In the genomic region with DNA sequence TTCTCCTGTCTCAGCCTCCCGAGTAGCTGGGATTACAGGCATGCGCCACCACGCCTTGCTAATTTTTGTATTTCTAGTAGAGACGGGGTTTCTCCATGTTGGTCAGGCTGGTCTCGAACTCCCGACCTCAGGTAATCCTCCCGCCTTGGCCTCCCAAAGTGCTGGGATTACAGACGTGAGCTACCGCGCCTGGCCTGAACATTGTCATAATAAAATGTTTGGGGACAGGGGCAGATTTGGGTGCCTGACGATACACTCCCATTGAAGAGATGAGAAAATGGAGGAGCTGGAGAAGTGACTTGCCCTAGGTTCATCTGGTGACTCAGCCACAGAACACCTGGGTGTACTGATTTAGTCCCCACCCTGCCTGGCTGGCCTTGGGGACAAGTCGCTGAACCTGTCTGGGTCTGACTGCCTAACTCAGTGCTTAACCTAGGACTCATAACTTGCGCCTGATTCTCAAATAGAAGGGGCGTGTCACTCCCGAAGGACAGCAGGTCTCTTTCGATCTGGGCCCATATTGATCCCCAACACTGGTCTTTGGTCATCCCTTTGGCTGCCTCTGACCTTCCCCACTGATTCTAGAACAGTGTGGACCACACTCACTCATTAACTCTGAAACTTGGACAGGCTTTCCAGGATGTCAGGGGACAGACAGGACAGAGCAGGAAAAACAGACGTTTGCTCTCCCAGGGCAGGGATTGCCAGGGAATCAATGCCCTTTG, we compare ENCODE assay signal across 8 cellular contexts. TPM values are rescaled to one million over a fixed set of nuclear protein-coding genes. Genes with fewer than 3 reads are reported as not detected.
DNase-seq lines count a peak whose midpoint lies in the region; ATAC-seq and TF ChIP-seq lines count a peak whose summit lies in the region.

No MANE protein-coding gene starts in this region.

- H3K27ac Mint-ChIP-seq in brain (peak overlapping the region; percentile 32 to 90 (median 60)), mesothelial cell of epicardium (peak overlapping the region; percentile 89)

- TF ChIP-seq CTCF in right atrium auricular region (IDR thresholded peaks at IDR 0.05) (no peak), brain (conservative IDR thresholded peaks at IDR 0.05) (no peak), mesothelial cell of epicardium (IDR thresholded peaks at IDR 0.05; ENCODE audit: unreplicated experiment) (no peak), vagina (IDR thresholded peaks at IDR 0.05) (no peak)

- H3K36me3 Mint-ChIP-seq in brain (no peaks in the 10 kb centered on the region), mesothelial cell of epicardium (no peaks in the 10 kb centered on the region)

- H3K27me3 Mint-ChIP-seq in brain, result peaks cover 20% of the 10 kb centered on the region
- H3K27me3 Mint-ChIP-seq in mesothelial cell of epicardium (ENCODE audit: low read depth), result no peaks in the 10 kb centered on the region

- H3K27me3 ChIP-seq in right atrium auricular region, result no peaks in the 10 kb centered on the region
- no peaks in the 10 kb centered on the region for H3K27me3 ChIP-seq in vagina

- H3K9me3 Mint-ChIP-seq in brain (peaks cover 0 to 5% (median 4%) of the 10 kb centered on the region in 5 experiments), mesothelial cell of epicardium (no peaks in the 10 kb centered on the region)

- H3K4me3 ChIP-seq in right atrium auricular region (peak overlapping the region; percentile 46 to 65), vagina (peak overlapping the region; percentile 43 to 62)

- TF ChIP-seq POLR2A in vagina (IDR thresholded peaks at IDR 0.05), result no peak

- DNase-seq in right atrium auricular region (ENCODE audit: low spot score) (no peak), left cardiac atrium (no peak), mesothelial cell of epicardium (ENCODE audit: low spot score in 2 of 2, unreplicated experiment in 2 of 2) (no peak), vagina (ENCODE audit: extremely low spot score in 2 of 2) (no peak), NCI-H510A treated with DMSO at 0.1 percent for 48 hours (lab: John Stamatoyannopoulos, UW) (no peak), NCI-H1092 (lab: John Stamatoyannopoulos, UW) (no peak)
- DNase-seq in activated effector memory CD4-positive, alpha-beta T cell treated with Interleukin-2 at 50 U/mL for 16 hours, result no peak

- ATAC-seq in left cardiac atrium, result no peak

- peak overlapping the region; percentile 80 to 89 for H3K27ac ChIP-seq in right atrium auricular region
- peak overlapping the region; percentile 77 for H3K27ac ChIP-seq in vagina

- H3K36me3 ChIP-seq in right atrium auricular region, result no peaks in the 10 kb centered on the region
- H3K36me3 ChIP-seq in vagina, result no peaks in the 10 kb centered on the region

- peak overlapping the region; percentile 81 to 91 (median 85) for H3K4me3 Mint-ChIP-seq in brain
- H3K4me3 Mint-ChIP-seq in mesothelial cell of epicardium, result peak overlapping the region; percentile 80

- H3K4me1 Mint-ChIP-seq in brain (peaks cover 24% of the 10 kb centered on the region), mesothelial cell of epicardium (peaks cover 19% of the 10 kb centered on the region)

- H3K4me1 ChIP-seq in right atrium auricular region (peaks cover 0 to 24% of the 10 kb centered on the region in 2 donors), vagina (peaks cover 25% of the 10 kb centered on the region)

- no peaks in the 10 kb centered on the region for H3K9me3 ChIP-seq in right atrium auricular region
- H3K9me3 ChIP-seq in vagina, result no peaks in the 10 kb centered on the region

- intact Hi-C loops in left cardiac atrium (cut with DNase I) (loop anchor here in 1 of 2 donors (10.0 kb wide), 1 partner anchor 167 kb away; no protein-coding TSS in a partner anchor), vagina (cut with DNase I) (loop anchor here (10.0 kb wide), 1 partner anchor 87 kb away; a partner anchor contains a TSS)

RNA-seq across cellular contexts. Expression of a gene that starts 7.6 kb away (rescaled TPM):
- 10 to 100 TPM in 1 of 2 donors, 1 to 10 TPM in 1; 7.0 to 12.6 TPM for total RNA-seq in right atrium auricular region
- total RNA-seq in left cardiac atrium, result 10 to 100 TPM in 1 of 2 donors, 1 to 10 TPM in 1; 7.2 to 11.6 TPM
- 15.7 TPM for polyA plus RNA-seq in brain (ENCODE audit: insufficient read depth, low read depth, low replicate concordance)
- total RNA-seq in mesothelial cell of epicardium, result 35.6 to 38.5 TPM (median 36.9 TPM) in 3 replicates
- total RNA-seq in vagina, result 5.2 TPM

RNA-seq across cellular contexts. Expression of a gene that starts 28.4 kb away (rescaled TPM):
- under 1 TPM in 1 of 2 donors, not detected in 1; 0.20 TPM for total RNA-seq in right atrium auricular region
- under 1 TPM; 0.13 to 0.21 TPM for total RNA-seq in left cardiac atrium
- polyA plus RNA-seq in brain (ENCODE audit: insufficient read depth, low read depth, low replicate concordance), result 0.08 TPM
- 0.13 to 0.81 TPM (median 0.18 TPM) in 3 replicates for total RNA-seq in mesothelial cell of epicardium
- not detected for total RNA-seq in vagina
